Comparison of ENCODE assay signal across 8 cellular contexts in the genomic region with DNA sequence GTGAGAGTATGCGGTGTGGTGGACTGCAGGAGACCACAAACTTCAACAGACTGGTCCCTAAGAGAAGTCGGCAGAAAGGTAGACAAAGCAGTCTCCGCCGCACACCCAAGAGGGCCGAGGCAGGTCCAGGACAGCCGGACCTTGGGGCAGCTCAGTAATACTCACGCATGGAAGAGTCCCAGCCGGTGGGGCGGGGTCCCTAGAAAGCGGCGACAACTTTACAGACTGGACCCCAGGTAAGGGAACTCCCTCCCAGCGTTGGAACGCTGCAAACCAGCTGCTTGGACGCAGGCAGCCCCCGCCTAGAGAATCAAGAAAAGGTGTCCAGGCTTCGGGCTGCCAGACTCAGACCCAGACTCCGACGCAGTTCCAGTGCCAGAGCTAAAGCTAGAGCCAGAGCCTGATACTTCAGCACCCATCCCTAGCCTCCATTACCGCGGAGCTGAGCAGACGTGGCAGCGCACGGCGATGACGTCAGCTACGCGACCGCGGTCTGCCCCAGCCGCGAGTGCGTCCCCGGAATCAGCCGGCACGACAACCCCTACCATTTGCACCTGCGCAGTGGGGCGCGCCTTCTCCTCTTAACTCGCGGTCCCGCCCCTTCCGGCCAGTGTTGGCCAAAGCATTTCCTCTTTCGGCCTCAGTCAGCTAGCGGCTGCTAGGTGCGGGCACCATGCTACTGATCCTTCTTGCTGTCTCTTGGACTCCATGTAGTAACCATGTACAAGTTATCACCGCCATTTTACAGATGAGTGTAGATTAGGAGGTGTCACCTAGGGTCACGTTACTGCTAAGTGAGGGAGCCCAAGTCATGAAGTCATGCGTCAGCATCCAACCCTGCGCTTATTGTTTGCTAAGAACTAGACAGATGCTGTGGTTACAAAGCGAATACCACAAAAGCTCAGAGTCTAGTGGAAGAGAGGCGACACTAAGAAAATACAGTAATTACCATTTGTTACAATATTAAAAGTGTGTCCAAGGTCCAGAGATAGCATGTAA. TPM values are rescaled to one million over a fixed set of nuclear protein-coding genes. Genes with fewer than 3 reads are reported as not detected.
DNase-seq lines count a peak whose midpoint lies in the region; ATAC-seq and TF ChIP-seq lines count a peak whose summit lies in the region.

A gene with protein sequence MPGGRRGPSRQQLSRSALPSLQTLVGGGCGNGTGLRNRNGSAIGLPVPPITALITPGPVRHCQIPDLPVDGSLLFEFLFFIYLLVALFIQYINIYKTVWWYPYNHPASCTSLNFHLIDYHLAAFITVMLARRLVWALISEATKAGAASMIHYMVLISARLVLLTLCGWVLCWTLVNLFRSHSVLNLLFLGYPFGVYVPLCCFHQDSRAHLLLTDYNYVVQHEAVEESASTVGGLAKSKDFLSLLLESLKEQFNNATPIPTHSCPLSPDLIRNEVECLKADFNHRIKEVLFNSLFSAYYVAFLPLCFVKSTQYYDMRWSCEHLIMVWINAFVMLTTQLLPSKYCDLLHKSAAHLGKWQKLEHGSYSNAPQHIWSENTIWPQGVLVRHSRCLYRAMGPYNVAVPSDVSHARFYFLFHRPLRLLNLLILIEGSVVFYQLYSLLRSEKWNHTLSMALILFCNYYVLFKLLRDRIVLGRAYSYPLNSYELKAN (minus strand): TSS at position 445 of the 999 bp plus-strand sequence. CDS start 1,541 bp downstream, outside the sequence.

- no peaks in the 10 kb centered on the region for H3K9me3 ChIP-seq in ovary
- H3K9me3 ChIP-seq in thyroid gland, result no peaks in the 10 kb centered on the region

- TF ChIP-seq CTCF in GM12865 (IDR thresholded peaks at IDR 0.05; ENCODE audit: insufficient read depth, low read depth, low read length, missing control alignments) (no peak), ovary (IDR thresholded peaks at IDR 0.05) (peak in 1 of 3 donors; percentile 37), thyroid gland (IDR thresholded peaks at IDR 0.05) (peak in 2 of 6 experiments; percentile 33)

- H3K27me3 ChIP-seq in ovary (no peaks in the 10 kb centered on the region), thyroid gland (no peaks in the 10 kb centered on the region)

- intact Hi-C loops in Right ventricle myocardium inferior (cut with DNase I), result loop anchor here (1.0 to 2.0 kb wide), 2 partner anchors 35 to 214 kb away; a partner anchor contains a TSS
- intact Hi-C loops in ovary (cut with DNase I), result loop anchor here in 1 of 4 donors (5.0 kb wide), 1 partner anchor 34 kb away; a partner anchor contains a TSS
- intact Hi-C loops in thyroid gland (cut with DNase I), result loop anchor here (10.0 kb wide), 1 partner anchor 189 kb away; no protein-coding TSS in a partner anchor

- peak within 1 kb of the TSS; percentile 97 for H3K27ac Mint-ChIP-seq in activated naive CD8-positive, alpha-beta T cell treated with anti-CD3 and anti-CD28 coated beads, Interleukin-2, amount 50 U/mL, for 24 hours

- TF ChIP-seq POLR2A in ovary (IDR thresholded peaks at IDR 0.05), result peak; percentile 93
- peak in 1 of 2 donors; percentile 91 for TF ChIP-seq POLR2A in thyroid gland (IDR thresholded peaks at IDR 0.05)

- H3K36me3 ChIP-seq in ovary (no peaks in the 10 kb centered on the region), thyroid gland (peaks cover 3 to 9% of the 10 kb centered on the region in 2 donors)

- H3K4me1 ChIP-seq in ovary (ENCODE audit: insufficient read depth) (peaks cover 6% of the 10 kb centered on the region), thyroid gland (peaks cover 0 to 25% of the 10 kb centered on the region in 2 donors)

- H3K27ac ChIP-seq in ovary (peak within 1 kb of the TSS; percentile 71 to 77), thyroid gland (peak within 1 kb of the TSS; percentile 83 to 85 (median 85))

- 4 to 6% (median 5%) methylated on average over 50 to 51 of the region's 51 CpGs for WGBS in ovary, 3 donors
- WGBS in thyroid gland, 2 donors, result 5 to 6% methylated on average over 46 to 48 of the region's 51 CpGs

- H3K36me3 Mint-ChIP-seq in activated naive CD8-positive, alpha-beta T cell treated with anti-CD3 and anti-CD28 coated beads, Interleukin-2, amount 50 U/mL, for 24 hours (ENCODE audit: low read depth), result peaks cover 18% of the 10 kb centered on the region

- peaks cover 4% of the 10 kb centered on the region for H3K9me3 Mint-ChIP-seq in activated naive CD8-positive, alpha-beta T cell treated with anti-CD3 and anti-CD28 coated beads, Interleukin-2, amount 50 U/mL, for 24 hours

- TF ChIP-seq EP300 in ovary (IDR thresholded peaks at IDR 0.05), result no peak

- DNase-seq in GM12865 (ENCODE audit: low read depth) (peak; percentile 99), NCI-H1417 treated with DMSO at 0.1 percent for 48 hours (lab: John Stamatoyannopoulos, UW) (peak; percentile 90), SW480 (ENCODE audit: low spot score) (peak; percentile 97), Right ventricle myocardium inferior (ENCODE audit: missing footprints) (peak; percentile 100), ovary (peak; percentile 100), thyroid gland (peak; percentile 100)
- DNase-seq in activated naive CD8-positive, alpha-beta T cell treated with anti-CD3 and anti-CD28 coated beads, Interleukin-2, amount 50 U/mL, for 24 hours, result peak; percentile 99

- H3K27me3 Mint-ChIP-seq in activated naive CD8-positive, alpha-beta T cell treated with anti-CD3 and anti-CD28 coated beads, Interleukin-2, amount 50 U/mL, for 24 hours, result peaks cover 3% of the 10 kb centered on the region

- H3K4me1 Mint-ChIP-seq in activated naive CD8-positive, alpha-beta T cell treated with anti-CD3 and anti-CD28 coated beads, Interleukin-2, amount 50 U/mL, for 24 hours, result peaks cover 41% of the 10 kb centered on the region

- H3K4me3 Mint-ChIP-seq in activated naive CD8-positive, alpha-beta T cell treated with anti-CD3 and anti-CD28 coated beads, Interleukin-2, amount 50 U/mL, for 24 hours, result peak within 1 kb of the TSS; percentile 99

- H3K4me3 ChIP-seq in GM12865 (ENCODE audit: low read depth, low read length) (peak within 1 kb of the TSS; percentile 65), ovary (peak within 1 kb of the TSS; percentile 99), thyroid gland (replicated peaks in 1 of 3) (peak within 1 kb of the TSS; percentile 87 to 97 (median 89))

- ATAC-seq in HG02763 (IDR thresholded peaks at IDR 0.05; ENCODE audit: unreplicated experiment), result peak; percentile 91
- peak; percentile 92 for ATAC-seq in activated naive CD8-positive, alpha-beta T cell treated with anti-CD3 and anti-CD28 coated beads, Interleukin-2, amount 50 U/mL, for 24 hours
- peak; percentile 99 for ATAC-seq in Right ventricle myocardium inferior

RNA-seq across cellular contexts. Expression of the gene that starts here (rescaled TPM):
- total RNA-seq in Right ventricle myocardium inferior (17.0 TPM), ovary (10 to 100 TPM; 22.3 to 58.1 (median 39.1) TPM), thyroid gland (10 to 100 TPM; 48.1 to 84.1 (median 59.8) TPM)
- polyA plus RNA-seq in ovary, result 10 to 100 TPM; 12.9 to 22.0 TPM

Comparison
In these comparisons a context has a peak if more than half of its experiments do, and no peak if none do; other contexts are left out.
1. Peak in every context shown above with its lines: DNase-seq, ATAC-seq, H3K4me3 ChIP-seq and H3K27ac ChIP-seq.